ENCODE assay signal across 1 cellular context in the genomic region with DNA sequence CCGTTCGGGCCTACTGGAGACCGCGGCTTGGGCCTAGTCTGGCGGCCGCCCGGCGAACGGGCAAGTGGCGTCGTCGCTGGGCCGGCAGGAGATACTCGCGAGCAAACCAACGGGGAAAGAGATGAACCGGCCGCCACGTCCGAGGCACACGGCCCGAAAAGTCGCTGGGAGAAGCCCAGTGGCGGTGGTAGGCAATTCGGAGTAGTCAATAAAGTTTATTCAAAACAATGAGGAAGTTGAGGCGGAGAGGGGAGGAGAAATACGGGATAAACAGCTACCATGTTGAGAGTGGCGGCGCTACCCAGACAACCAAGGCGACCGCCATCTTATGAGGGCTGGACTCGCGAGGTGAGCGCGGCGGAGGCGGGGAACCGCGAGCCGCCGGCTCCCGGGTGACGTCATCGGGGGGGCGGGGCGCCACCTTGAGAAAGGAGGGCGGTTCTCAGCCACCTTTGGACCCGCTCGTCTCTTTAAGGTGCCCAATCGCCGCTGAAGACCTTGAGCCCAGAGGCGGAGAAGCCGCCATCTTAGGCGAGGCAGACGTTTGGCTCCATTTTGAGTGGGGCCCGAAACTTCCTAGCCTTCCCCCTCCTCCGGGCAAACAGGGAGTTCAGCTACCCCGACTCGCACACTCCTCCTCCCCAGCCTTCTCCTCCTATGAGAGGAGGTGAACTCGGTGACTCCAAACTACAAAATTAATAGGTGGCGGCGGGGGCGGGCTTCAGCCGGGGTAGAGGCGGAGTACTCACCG.
TF ChIP-seq lines count a peak whose summit lies in the region.

A gene (minus strand): TSS at position 348 of the 751 bp plus-strand sequence. CDS start 1,745 bp downstream, outside the sequence.

TF ChIP-seq in HEK293, 187 proteins besides CTCF, POLR2A, EP300 and RAD21 (continued from another document and continues in another):
- TF ChIP-seq, protein P1, sequence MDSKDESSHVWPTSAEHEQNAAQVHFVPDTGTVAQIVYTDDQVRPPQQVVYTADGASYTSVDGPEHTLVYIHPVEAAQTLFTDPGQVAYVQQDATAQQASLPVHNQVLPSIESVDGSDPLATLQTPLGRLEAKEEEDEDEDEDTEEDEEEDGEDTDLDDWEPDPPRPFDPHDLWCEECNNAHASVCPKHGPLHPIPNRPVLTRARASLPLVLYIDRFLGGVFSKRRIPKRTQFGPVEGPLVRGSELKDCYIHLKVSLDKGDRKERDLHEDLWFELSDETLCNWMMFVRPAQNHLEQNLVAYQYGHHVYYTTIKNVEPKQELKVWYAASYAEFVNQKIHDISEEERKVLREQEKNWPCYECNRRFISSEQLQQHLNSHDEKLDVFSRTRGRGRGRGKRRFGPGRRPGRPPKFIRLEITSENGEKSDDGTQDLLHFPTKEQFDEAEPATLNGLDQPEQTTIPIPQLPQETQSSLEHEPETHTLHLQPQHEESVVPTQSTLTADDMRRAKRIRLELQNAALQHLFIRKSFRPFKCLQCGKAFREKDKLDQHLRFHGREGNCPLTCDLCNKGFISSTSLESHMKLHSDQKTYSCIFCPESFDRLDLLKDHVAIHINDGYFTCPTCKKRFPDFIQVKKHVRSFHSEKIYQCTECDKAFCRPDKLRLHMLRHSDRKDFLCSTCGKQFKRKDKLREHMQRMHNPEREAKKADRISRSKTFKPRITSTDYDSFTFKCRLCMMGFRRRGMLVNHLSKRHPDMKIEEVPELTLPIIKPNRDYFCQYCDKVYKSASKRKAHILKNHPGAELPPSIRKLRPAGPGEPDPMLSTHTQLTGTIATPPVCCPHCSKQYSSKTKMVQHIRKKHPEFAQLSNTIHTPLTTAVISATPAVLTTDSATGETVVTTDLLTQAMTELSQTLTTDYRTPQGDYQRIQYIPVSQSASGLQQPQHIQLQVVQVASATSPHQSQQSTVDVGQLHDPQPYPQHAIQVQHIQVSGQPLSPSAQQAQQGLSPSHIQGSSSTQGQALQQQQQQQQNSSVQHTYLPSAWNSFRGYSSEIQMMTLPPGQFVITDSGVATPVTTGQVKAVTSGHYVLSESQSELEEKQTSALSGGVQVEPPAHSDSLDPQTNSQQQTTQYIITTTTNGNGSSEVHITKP (tag by site-specific recombination; IDR thresholded peaks at IDR 0.05): peak; percentile 88
- TF ChIP-seq, protein P2, sequence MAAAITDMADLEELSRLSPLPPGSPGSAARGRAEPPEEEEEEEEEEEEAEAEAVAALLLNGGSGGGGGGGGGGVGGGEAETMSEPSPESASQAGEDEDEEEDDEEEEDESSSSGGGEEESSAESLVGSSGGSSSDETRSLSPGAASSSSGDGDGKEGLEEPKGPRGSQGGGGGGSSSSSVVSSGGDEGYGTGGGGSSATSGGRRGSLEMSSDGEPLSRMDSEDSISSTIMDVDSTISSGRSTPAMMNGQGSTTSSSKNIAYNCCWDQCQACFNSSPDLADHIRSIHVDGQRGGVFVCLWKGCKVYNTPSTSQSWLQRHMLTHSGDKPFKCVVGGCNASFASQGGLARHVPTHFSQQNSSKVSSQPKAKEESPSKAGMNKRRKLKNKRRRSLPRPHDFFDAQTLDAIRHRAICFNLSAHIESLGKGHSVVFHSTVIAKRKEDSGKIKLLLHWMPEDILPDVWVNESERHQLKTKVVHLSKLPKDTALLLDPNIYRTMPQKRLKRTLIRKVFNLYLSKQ (tag by site-specific recombination; IDR thresholded peaks at IDR 0.05; ENCODE audit: borderline replicate concordance): no peak
- TF ChIP-seq ZEB2 (tag by site-specific recombination; IDR thresholded peaks at IDR 0.05) (peak; percentile 92), ZNF658 (tag by site-specific recombination; IDR thresholded peaks at IDR 0.05) (no peak), ZNF146 (tag by site-specific recombination; IDR thresholded peaks at IDR 0.05) (peak; percentile 35; the same call in 1 of the 2 replicates), ZNF114 (tag by site-specific recombination; IDR thresholded peaks at IDR 0.05) (no peak), GLI4 (tag by site-specific recombination; IDR thresholded peaks at IDR 0.05) (peak; percentile 77; the same call in 1 of the 2 replicates), GFI1B (tag by site-specific recombination; IDR thresholded peaks at IDR 0.05) (no peak), ZNF571 (tag by site-specific recombination; IDR thresholded peaks at IDR 0.05) (no peak), ZNF670 (tag by site-specific recombination; IDR thresholded peaks at IDR 0.05; ENCODE audit: low read depth) (no peak), MYNN (tag by site-specific recombination; IDR thresholded peaks at IDR 0.05; ENCODE audit: borderline replicate concordance) (no peak), ZNF133 (tag by site-specific recombination; IDR thresholded peaks at IDR 0.05) (no peak), ZNF221 (tag by site-specific recombination; IDR thresholded peaks at IDR 0.05; ENCODE audit: borderline replicate concordance) (no peak), ZNF621 (tag by site-specific recombination; IDR thresholded peaks at IDR 0.05) (no peak), ZNF169 (tag by site-specific recombination; IDR thresholded peaks at IDR 0.05) (no peak), ZNF266 (tag by site-specific recombination; IDR thresholded peaks at IDR 0.05; ENCODE audit: low read depth) (no peak), ZNF529 (tag by site-specific recombination; IDR thresholded peaks at IDR 0.05; ENCODE audit: insufficient replicate concordance) (no peak), ZNF664 (tag by site-specific recombination; IDR thresholded peaks at IDR 0.05) (peak; percentile 39; the same call in 1 of the 2 replicates), BCL11A (tag by site-specific recombination; IDR thresholded peaks at IDR 0.05; ENCODE audit: low read depth) (no peak; the same call in 1 of the 2 replicates), ZFP41 (tag by site-specific recombination; IDR thresholded peaks at IDR 0.05; ENCODE audit: borderline replicate concordance) (no peak), ZNF510 (tag by site-specific recombination; IDR thresholded peaks at IDR 0.05; ENCODE audit: insufficient replicate concordance) (no peak), ZNF248 (tag by site-specific recombination; IDR thresholded peaks at IDR 0.05) (no peak), ZNF792 (tag by site-specific recombination; IDR thresholded peaks at IDR 0.05) (no peak), ZNF776 (tag by site-specific recombination; IDR thresholded peaks at IDR 0.05; ENCODE audit: borderline replicate concordance) (no peak), ZNF473 (tag by site-specific recombination; IDR thresholded peaks at IDR 0.05) (no peak), ZNF223 (tag by site-specific recombination; IDR thresholded peaks at IDR 0.05) (no peak), ZNF558 (tag by site-specific recombination; IDR thresholded peaks at IDR 0.05) (no peak), ZNF843 (tag by site-specific recombination; IDR thresholded peaks at IDR 0.05) (peak; percentile 58; the same call in 1 of the 2 replicates), SALL2 (tag by site-specific recombination; IDR thresholded peaks at IDR 0.05; ENCODE audit: borderline replicate concordance) (no peak)
- TF ChIP-seq, protein P3, sequence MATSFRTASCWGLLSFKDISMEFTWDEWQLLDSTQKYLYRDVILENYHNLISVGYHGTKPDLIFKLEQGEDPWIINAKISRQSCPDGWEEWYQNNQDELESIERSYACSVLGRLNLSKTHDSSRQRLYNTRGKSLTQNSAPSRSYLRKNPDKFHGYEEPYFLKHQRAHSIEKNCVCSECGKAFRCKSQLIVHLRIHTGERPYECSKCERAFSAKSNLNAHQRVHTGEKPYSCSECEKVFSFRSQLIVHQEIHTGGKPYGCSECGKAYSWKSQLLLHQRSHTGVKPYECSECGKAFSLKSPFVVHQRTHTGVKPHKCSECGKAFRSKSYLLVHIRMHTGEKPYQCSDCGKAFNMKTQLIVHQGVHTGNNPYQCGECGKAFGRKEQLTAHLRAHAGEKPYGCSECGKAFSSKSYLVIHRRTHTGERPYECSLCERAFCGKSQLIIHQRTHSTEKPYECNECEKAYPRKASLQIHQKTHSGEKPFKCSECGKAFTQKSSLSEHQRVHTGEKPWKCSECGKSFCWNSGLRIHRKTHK (tag by site-specific recombination; IDR thresholded peaks at IDR 0.05): no peak
- TF ChIP-seq, protein P4, sequence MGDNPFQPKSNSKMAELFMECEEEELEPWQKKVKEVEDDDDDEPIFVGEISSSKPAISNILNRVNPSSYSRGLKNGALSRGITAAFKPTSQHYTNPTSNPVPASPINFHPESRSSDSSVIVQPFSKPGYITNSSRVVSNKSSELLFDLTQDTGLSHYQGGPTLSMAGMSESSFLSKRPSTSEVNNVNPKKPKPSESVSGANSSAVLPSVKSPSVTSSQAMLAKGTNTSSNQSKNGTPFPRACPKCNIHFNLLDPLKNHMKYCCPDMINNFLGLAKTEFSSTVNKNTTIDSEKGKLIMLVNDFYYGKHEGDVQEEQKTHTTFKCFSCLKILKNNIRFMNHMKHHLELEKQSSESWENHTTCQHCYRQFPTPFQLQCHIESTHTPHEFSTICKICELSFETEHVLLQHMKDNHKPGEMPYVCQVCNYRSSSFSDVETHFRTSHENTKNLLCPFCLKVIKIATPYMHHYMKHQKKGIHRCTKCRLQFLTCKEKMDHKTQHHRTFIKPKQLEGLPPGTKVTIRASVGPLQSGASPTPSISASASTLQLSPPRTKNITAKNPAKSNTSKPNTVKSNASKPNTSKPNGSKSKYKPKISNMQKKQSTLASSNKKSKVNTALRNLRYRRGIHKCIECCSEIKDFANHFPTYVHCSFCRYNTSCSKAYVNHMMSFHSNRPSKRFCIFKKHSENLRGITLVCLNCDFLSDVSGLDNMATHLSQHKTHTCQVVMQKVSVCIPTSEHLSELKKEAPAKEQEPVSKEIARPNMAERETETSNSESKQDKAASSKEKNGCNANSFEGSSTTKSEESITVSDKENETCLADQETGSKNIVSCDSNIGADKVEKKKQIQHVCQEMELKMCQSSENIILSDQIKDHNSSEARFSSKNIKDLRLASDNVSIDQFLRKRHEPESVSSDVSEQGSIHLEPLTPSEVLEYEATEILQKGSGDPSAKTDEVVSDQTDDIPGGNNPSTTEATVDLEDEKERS (tag by site-specific recombination; IDR thresholded peaks at IDR 0.05): peak; percentile 90
- TF ChIP-seq, protein P5, sequence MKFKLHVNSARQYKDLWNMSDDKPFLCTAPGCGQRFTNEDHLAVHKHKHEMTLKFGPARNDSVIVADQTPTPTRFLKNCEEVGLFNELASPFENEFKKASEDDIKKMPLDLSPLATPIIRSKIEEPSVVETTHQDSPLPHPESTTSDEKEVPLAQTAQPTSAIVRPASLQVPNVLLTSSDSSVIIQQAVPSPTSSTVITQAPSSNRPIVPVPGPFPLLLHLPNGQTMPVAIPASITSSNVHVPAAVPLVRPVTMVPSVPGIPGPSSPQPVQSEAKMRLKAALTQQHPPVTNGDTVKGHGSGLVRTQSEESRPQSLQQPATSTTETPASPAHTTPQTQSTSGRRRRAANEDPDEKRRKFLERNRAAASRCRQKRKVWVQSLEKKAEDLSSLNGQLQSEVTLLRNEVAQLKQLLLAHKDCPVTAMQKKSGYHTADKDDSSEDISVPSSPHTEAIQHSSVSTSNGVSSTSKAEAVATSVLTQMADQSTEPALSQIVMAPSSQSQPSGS (tag by site-specific recombination; IDR thresholded peaks at IDR 0.05; ENCODE audit: low read depth): peak; percentile 99
- TF ChIP-seq, protein P6, sequence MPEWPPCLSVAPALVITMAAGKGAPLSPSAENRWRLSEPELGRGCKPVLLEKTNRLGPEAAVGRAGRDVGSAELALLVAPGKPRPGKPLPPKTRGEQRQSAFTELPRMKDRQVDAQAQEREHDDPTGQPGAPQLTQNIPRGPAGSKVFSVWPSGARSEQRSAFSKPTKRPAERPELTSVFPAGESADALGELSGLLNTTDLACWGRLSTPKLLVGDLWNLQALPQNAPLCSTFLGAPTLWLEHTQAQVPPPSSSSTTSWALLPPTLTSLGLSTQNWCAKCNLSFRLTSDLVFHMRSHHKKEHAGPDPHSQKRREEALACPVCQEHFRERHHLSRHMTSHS (tag by site-specific recombination; IDR thresholded peaks at IDR 0.05): no peak
- TF ChIP-seq, protein P7, sequence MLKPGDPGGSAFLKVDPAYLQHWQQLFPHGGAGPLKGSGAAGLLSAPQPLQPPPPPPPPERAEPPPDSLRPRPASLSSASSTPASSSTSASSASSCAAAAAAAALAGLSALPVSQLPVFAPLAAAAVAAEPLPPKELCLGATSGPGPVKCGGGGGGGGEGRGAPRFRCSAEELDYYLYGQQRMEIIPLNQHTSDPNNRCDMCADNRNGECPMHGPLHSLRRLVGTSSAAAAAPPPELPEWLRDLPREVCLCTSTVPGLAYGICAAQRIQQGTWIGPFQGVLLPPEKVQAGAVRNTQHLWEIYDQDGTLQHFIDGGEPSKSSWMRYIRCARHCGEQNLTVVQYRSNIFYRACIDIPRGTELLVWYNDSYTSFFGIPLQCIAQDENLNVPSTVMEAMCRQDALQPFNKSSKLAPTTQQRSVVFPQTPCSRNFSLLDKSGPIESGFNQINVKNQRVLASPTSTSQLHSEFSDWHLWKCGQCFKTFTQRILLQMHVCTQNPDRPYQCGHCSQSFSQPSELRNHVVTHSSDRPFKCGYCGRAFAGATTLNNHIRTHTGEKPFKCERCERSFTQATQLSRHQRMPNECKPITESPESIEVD (tag by site-specific recombination; IDR thresholded peaks at IDR 0.05): no peak
- TF ChIP-seq, protein P8, sequence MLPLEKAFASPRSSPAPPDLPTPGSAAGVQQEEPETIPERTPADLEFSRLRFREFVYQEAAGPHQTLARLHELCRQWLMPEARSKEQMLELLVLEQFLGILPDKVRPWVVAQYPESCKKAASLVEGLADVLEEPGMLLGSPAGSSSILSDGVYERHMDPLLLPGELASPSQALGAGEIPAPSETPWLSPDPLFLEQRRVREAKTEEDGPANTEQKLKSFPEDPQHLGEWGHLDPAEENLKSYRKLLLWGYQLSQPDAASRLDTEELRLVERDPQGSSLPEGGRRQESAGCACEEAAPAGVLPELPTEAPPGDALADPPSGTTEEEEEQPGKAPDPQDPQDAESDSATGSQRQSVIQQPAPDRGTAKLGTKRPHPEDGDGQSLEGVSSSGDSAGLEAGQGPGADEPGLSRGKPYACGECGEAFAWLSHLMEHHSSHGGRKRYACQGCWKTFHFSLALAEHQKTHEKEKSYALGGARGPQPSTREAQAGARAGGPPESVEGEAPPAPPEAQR (tag by site-specific recombination; IDR thresholded peaks at IDR 0.05): peak; percentile 52; the same call in 1 of the 2 replicates
- TF ChIP-seq, protein P9, sequence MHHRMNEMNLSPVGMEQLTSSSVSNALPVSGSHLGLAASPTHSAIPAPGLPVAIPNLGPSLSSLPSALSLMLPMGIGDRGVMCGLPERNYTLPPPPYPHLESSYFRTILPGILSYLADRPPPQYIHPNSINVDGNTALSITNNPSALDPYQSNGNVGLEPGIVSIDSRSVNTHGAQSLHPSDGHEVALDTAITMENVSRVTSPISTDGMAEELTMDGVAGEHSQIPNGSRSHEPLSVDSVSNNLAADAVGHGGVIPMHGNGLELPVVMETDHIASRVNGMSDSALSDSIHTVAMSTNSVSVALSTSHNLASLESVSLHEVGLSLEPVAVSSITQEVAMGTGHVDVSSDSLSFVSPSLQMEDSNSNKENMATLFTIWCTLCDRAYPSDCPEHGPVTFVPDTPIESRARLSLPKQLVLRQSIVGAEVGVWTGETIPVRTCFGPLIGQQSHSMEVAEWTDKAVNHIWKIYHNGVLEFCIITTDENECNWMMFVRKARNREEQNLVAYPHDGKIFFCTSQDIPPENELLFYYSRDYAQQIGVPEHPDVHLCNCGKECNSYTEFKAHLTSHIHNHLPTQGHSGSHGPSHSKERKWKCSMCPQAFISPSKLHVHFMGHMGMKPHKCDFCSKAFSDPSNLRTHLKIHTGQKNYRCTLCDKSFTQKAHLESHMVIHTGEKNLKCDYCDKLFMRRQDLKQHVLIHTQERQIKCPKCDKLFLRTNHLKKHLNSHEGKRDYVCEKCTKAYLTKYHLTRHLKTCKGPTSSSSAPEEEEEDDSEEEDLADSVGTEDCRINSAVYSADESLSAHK (tag by site-specific recombination; IDR thresholded peaks at IDR 0.05): peak; percentile 62
